1 cellular context compared by ENCODE assay signal in genomic region chr19:36377541-36378178, GRCh38.
TF ChIP-seq lines count a peak whose summit lies in the region.

No MANE protein-coding gene starts in this region.

TF ChIP-seq in HepG2, 621 proteins besides CTCF, POLR2A, EP300 and RAD21 (continued from another document and continues in another):
- TF ChIP-seq, protein P1, sequence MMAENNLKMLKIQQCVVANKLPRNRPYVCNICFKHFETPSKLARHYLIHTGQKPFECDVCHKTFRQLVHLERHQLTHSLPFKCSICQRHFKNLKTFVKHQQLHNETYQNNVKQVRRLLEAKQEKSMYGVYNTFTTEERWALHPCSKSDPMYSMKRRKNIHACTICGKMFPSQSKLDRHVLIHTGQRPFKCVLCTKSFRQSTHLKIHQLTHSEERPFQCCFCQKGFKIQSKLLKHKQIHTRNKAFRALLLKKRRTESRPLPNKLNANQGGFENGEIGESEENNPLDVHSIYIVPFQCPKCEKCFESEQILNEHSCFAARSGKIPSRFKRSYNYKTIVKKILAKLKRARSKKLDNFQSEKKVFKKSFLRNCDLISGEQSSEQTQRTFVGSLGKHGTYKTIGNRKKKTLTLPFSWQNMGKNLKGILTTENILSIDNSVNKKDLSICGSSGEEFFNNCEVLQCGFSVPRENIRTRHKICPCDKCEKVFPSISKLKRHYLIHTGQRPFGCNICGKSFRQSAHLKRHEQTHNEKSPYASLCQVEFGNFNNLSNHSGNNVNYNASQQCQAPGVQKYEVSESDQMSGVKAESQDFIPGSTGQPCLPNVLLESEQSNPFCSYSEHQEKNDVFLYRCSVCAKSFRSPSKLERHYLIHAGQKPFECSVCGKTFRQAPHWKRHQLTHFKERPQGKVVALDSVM (CRISPR knock-in tag; IDR thresholded peaks at IDR 0.05) = no peak
- TF ChIP-seq, protein P2, sequence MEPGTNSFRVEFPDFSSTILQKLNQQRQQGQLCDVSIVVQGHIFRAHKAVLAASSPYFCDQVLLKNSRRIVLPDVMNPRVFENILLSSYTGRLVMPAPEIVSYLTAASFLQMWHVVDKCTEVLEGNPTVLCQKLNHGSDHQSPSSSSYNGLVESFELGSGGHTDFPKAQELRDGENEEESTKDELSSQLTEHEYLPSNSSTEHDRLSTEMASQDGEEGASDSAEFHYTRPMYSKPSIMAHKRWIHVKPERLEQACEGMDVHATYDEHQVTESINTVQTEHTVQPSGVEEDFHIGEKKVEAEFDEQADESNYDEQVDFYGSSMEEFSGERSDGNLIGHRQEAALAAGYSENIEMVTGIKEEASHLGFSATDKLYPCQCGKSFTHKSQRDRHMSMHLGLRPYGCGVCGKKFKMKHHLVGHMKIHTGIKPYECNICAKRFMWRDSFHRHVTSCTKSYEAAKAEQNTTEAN (CRISPR knock-in tag; conservative IDR thresholded peaks at IDR 0.05) = no peak
- TF ChIP-seq ZGPAT (CRISPR knock-in tag; IDR thresholded peaks at IDR 0.05) = no peak
- no peak for TF ChIP-seq ZNF672 (CRISPR knock-in tag; IDR thresholded peaks at IDR 0.05)
- no peak for TF ChIP-seq ZIK1 (CRISPR knock-in tag; IDR thresholded peaks at IDR 0.05; ENCODE audit: borderline replicate concordance, low read depth)
- no peak for TF ChIP-seq MAZ (IDR thresholded peaks at IDR 0.05; ENCODE audit: borderline replicate concordance, low read depth, low read length)
- TF ChIP-seq MAZ (CRISPR knock-in tag; IDR thresholded peaks at IDR 0.05; ENCODE audit: low read depth) = no peak
- TF ChIP-seq, protein P3, sequence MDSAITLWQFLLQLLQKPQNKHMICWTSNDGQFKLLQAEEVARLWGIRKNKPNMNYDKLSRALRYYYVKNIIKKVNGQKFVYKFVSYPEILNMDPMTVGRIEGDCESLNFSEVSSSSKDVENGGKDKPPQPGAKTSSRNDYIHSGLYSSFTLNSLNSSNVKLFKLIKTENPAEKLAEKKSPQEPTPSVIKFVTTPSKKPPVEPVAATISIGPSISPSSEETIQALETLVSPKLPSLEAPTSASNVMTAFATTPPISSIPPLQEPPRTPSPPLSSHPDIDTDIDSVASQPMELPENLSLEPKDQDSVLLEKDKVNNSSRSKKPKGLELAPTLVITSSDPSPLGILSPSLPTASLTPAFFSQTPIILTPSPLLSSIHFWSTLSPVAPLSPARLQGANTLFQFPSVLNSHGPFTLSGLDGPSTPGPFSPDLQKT (CRISPR knock-in tag; IDR thresholded peaks at IDR 0.05; ENCODE audit: borderline replicate concordance) = no peak
- TF ChIP-seq MXD4 (CRISPR knock-in tag; IDR thresholded peaks at IDR 0.05) = no peak
- TF ChIP-seq ZNF749 (CRISPR knock-in tag; IDR thresholded peaks at IDR 0.05; ENCODE audit: borderline replicate concordance) = no peak
- no peak for TF ChIP-seq ATF7-NPFF (CRISPR knock-in tag; IDR thresholded peaks at IDR 0.05; ENCODE audit: low read depth)
- no peak for TF ChIP-seq ZNF431 (CRISPR knock-in tag; IDR thresholded peaks at IDR 0.05; ENCODE audit: borderline replicate concordance, low read depth)
- no peak for TF ChIP-seq KDM1A (CRISPR knock-in tag; IDR thresholded peaks at IDR 0.05)
- TF ChIP-seq RCOR2 (CRISPR knock-in tag; IDR thresholded peaks at IDR 0.05) = 0 out of 2 replicates have a peak, but pooled peaks have one; percentile 59
- TF ChIP-seq ZSCAN12 (CRISPR knock-in tag; IDR thresholded peaks at IDR 0.05) = no peak
- TF ChIP-seq TRIM22 (IDR thresholded peaks at IDR 0.05) = no peak
- TF ChIP-seq CCDC6 (CRISPR knock-in tag; IDR thresholded peaks at IDR 0.05) = no peak
- peak; percentile 20; the same call in 1 of the 2 replicates for TF ChIP-seq NR2C2 (CRISPR knock-in tag; IDR thresholded peaks at IDR 0.05; ENCODE audit: borderline replicate concordance)
- TF ChIP-seq RBM22 (optimal IDR thresholded peaks at IDR 0.05; ENCODE audit: low read length) = no peak
- peak; percentile 88 for TF ChIP-seq ZNF121 (CRISPR knock-in tag; IDR thresholded peaks at IDR 0.05)
- TF ChIP-seq RARG (CRISPR knock-in tag; IDR thresholded peaks at IDR 0.05; ENCODE audit: low read depth) = no peak
- TF ChIP-seq, protein P4, sequence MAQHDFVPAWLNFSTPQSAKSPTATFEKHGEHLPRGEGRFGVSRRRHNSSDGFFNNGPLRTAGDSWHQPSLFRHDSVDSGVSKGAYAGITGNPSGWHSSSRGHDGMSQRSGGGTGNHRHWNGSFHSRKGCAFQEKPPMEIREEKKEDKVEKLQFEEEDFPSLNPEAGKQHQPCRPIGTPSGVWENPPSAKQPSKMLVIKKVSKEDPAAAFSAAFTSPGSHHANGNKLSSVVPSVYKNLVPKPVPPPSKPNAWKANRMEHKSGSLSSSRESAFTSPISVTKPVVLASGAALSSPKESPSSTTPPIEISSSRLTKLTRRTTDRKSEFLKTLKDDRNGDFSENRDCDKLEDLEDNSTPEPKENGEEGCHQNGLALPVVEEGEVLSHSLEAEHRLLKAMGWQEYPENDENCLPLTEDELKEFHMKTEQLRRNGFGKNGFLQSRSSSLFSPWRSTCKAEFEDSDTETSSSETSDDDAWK (CRISPR knock-in tag; IDR thresholded peaks at IDR 0.05) = no peak
- TF ChIP-seq MIER3 (CRISPR knock-in tag; IDR thresholded peaks at IDR 0.05; ENCODE audit: borderline replicate concordance) = no peak
- TF ChIP-seq ZNF407 (CRISPR knock-in tag; IDR thresholded peaks at IDR 0.05; ENCODE audit: not compliant biosample characterization) = no peak
- TF ChIP-seq, protein P5, sequence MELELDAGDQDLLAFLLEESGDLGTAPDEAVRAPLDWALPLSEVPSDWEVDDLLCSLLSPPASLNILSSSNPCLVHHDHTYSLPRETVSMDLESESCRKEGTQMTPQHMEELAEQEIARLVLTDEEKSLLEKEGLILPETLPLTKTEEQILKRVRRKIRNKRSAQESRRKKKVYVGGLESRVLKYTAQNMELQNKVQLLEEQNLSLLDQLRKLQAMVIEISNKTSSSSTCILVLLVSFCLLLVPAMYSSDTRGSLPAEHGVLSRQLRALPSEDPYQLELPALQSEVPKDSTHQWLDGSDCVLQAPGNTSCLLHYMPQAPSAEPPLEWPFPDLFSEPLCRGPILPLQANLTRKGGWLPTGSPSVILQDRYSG (CRISPR knock-in tag; IDR thresholded peaks at IDR 0.05) = no peak
- TF ChIP-seq AKAP8 (CRISPR knock-in tag; IDR thresholded peaks at IDR 0.05) = no peak
- TF ChIP-seq ZKSCAN8 (CRISPR knock-in tag; IDR thresholded peaks at IDR 0.05; ENCODE audit: borderline replicate concordance) = no peak
- TF ChIP-seq GABPA (IDR thresholded peaks at IDR 0.05; ENCODE audit: low read depth, low read length) = no peak
- TF ChIP-seq GABPA (CRISPR knock-in tag; IDR thresholded peaks at IDR 0.05; ENCODE audit: low read depth) = 0 out of 2 replicates have a peak, but pooled peaks have one; percentile 3
- TF ChIP-seq HIVEP1 (CRISPR knock-in tag; IDR thresholded peaks at IDR 0.05) = no peak
- no peak for TF ChIP-seq GLMP (CRISPR knock-in tag; IDR thresholded peaks at IDR 0.05; ENCODE audit: borderline replicate concordance)
- no peak for TF ChIP-seq YY1 (IDR thresholded peaks at IDR 0.05; ENCODE audit: insufficient read depth, insufficient replicate concordance, low read depth, low read length)
- TF ChIP-seq TAF15 (IDR thresholded peaks at IDR 0.05; ENCODE audit: low read depth, low read length, poor library complexity, severe bottlenecking) = no peak
- no peak for TF ChIP-seq ZNF720 (CRISPR knock-in tag; IDR thresholded peaks at IDR 0.05)
- TF ChIP-seq ZNF570 (CRISPR knock-in tag; IDR thresholded peaks at IDR 0.05; ENCODE audit: borderline replicate concordance) = no peak
- no peak for TF ChIP-seq MLLT10 (CRISPR knock-in tag; IDR thresholded peaks at IDR 0.05)
- TF ChIP-seq ZNF724P (CRISPR knock-in tag; IDR thresholded peaks at IDR 0.05; ENCODE audit: borderline replicate concordance) = no peak
- TF ChIP-seq GATAD2A (CRISPR knock-in tag; IDR thresholded peaks at IDR 0.05) = peak; percentile 56
- TF ChIP-seq ZBTB42 (CRISPR knock-in tag; IDR thresholded peaks at IDR 0.05) = no peak
- TF ChIP-seq ZNF253 (CRISPR knock-in tag; IDR thresholded peaks at IDR 0.05; ENCODE audit: borderline replicate concordance) = no peak
- TF ChIP-seq, protein P6, sequence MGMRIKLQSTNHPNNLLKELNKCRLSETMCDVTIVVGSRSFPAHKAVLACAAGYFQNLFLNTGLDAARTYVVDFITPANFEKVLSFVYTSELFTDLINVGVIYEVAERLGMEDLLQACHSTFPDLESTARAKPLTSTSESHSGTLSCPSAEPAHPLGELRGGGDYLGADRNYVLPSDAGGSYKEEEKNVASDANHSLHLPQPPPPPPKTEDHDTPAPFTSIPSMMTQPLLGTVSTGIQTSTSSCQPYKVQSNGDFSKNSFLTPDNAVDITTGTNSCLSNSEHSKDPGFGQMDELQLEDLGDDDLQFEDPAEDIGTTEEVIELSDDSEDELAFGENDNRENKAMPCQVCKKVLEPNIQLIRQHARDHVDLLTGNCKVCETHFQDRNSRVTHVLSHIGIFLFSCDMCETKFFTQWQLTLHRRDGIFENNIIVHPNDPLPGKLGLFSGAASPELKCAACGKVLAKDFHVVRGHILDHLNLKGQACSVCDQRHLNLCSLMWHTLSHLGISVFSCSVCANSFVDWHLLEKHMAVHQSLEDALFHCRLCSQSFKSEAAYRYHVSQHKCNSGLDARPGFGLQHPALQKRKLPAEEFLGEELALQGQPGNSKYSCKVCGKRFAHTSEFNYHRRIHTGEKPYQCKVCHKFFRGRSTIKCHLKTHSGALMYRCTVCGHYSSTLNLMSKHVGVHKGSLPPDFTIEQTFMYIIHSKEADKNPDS (CRISPR knock-in tag; IDR thresholded peaks at IDR 0.05) = no peak
- no peak for TF ChIP-seq ZNF432 (CRISPR knock-in tag; IDR thresholded peaks at IDR 0.05; ENCODE audit: borderline replicate concordance)
